1 cellular context compared by ENCODE assay signal in the genomic region with DNA sequence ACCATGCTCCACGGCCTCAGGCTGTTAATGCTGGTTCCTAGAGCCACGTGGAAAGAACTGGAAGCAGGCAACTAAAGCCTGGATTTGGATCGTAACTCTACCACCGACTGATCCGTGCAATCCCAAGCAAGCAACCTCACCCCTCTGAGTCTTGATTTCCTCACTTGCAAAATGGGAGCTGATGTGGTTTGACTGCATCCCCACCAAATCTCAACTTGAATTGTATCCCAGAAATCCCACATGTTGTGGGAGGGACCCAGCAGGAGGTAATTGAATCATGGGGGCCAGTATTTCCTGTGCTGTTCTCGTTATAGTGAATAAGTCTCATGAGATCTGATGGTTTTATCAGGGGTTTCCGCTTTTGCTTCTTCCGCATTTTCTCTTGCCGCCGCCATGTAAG.
TF ChIP-seq lines count a peak whose summit lies in the region.

No MANE protein-coding gene starts in this region.

TF ChIP-seq in SK-N-SH, 30 proteins besides CTCF, POLR2A, EP300 and RAD21:
- TF ChIP-seq TEAD4 (IDR thresholded peaks at IDR 0.05; ENCODE audit: borderline replicate concordance, insufficient read depth) (no peak), SIN3A (IDR thresholded peaks at IDR 0.05; ENCODE audit: borderline replicate concordance, low read depth, low read length) (no peak), FOXM1 (IDR thresholded peaks at IDR 0.05; ENCODE audit: low read depth) (no peak), FOXJ3 (CRISPR knock-in tag; IDR thresholded peaks at IDR 0.05) (no peak), GATA2 (CRISPR knock-in tag; IDR thresholded peaks at IDR 0.05) (no peak), TAF1 (IDR thresholded peaks at IDR 0.05; ENCODE audit: borderline replicate concordance, low read depth, low read length) (no peak), MEF2A (IDR thresholded peaks at IDR 0.05; ENCODE audit: borderline replicate concordance, low read depth) (no peak), ELF1 (IDR thresholded peaks at IDR 0.05) (no peak), MXI1 (IDR thresholded peaks at IDR 0.05; ENCODE audit: low read depth, low read length) (no peak), FOSL2 (IDR thresholded peaks at IDR 0.05; ENCODE audit: borderline replicate concordance, low read depth) (no peak), NRF1 (IDR thresholded peaks at IDR 0.05; ENCODE audit: low read depth, low read length) (no peak), YY1 (IDR thresholded peaks at IDR 0.05; ENCODE audit: low read depth) (no peak), RCOR1 (IDR thresholded peaks at IDR 0.05; ENCODE audit: low read length) (no peak)
- TF ChIP-seq, protein P1, sequence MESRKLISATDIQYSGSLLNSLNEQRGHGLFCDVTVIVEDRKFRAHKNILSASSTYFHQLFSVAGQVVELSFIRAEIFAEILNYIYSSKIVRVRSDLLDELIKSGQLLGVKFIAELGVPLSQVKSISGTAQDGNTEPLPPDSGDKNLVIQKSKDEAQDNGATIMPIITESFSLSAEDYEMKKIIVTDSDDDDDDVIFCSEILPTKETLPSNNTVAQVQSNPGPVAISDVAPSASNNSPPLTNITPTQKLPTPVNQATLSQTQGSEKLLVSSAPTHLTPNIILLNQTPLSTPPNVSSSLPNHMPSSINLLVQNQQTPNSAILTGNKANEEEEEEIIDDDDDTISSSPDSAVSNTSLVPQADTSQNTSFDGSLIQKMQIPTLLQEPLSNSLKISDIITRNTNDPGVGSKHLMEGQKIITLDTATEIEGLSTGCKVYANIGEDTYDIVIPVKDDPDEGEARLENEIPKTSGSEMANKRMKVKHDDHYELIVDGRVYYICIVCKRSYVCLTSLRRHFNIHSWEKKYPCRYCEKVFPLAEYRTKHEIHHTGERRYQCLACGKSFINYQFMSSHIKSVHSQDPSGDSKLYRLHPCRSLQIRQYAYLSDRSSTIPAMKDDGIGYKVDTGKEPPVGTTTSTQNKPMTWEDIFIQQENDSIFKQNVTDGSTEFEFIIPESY (IDR thresholded peaks at IDR 0.05; ENCODE audit: borderline replicate concordance, low read depth), result no peak
- TF ChIP-seq, protein P2, sequence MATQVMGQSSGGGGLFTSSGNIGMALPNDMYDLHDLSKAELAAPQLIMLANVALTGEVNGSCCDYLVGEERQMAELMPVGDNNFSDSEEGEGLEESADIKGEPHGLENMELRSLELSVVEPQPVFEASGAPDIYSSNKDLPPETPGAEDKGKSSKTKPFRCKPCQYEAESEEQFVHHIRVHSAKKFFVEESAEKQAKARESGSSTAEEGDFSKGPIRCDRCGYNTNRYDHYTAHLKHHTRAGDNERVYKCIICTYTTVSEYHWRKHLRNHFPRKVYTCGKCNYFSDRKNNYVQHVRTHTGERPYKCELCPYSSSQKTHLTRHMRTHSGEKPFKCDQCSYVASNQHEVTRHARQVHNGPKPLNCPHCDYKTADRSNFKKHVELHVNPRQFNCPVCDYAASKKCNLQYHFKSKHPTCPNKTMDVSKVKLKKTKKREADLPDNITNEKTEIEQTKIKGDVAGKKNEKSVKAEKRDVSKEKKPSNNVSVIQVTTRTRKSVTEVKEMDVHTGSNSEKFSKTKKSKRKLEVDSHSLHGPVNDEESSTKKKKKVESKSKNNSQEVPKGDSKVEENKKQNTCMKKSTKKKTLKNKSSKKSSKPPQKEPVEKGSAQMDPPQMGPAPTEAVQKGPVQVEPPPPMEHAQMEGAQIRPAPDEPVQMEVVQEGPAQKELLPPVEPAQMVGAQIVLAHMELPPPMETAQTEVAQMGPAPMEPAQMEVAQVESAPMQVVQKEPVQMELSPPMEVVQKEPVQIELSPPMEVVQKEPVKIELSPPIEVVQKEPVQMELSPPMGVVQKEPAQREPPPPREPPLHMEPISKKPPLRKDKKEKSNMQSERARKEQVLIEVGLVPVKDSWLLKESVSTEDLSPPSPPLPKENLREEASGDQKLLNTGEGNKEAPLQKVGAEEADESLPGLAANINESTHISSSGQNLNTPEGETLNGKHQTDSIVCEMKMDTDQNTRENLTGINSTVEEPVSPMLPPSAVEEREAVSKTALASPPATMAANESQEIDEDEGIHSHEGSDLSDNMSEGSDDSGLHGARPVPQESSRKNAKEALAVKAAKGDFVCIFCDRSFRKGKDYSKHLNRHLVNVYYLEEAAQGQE (IDR thresholded peaks at IDR 0.05; ENCODE audit: low read depth, low read length), result no peak
- TF ChIP-seq, protein P3, sequence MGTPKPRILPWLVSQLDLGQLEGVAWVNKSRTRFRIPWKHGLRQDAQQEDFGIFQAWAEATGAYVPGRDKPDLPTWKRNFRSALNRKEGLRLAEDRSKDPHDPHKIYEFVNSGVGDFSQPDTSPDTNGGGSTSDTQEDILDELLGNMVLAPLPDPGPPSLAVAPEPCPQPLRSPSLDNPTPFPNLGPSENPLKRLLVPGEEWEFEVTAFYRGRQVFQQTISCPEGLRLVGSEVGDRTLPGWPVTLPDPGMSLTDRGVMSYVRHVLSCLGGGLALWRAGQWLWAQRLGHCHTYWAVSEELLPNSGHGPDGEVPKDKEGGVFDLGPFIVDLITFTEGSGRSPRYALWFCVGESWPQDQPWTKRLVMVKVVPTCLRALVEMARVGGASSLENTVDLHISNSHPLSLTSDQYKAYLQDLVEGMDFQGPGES (IDR thresholded peaks at IDR 0.05; ENCODE audit: low read depth, low read length), result no peak
- TF ChIP-seq, protein P4, sequence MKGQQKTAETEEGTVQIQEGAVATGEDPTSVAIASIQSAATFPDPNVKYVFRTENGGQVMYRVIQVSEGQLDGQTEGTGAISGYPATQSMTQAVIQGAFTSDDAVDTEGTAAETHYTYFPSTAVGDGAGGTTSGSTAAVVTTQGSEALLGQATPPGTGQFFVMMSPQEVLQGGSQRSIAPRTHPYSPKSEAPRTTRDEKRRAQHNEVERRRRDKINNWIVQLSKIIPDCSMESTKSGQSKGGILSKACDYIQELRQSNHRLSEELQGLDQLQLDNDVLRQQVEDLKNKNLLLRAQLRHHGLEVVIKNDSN (IDR thresholded peaks at IDR 0.05; ENCODE audit: borderline replicate concordance, low read depth), result no peak
